ENCODE assay signal across 17 cellular contexts in the genomic region with DNA sequence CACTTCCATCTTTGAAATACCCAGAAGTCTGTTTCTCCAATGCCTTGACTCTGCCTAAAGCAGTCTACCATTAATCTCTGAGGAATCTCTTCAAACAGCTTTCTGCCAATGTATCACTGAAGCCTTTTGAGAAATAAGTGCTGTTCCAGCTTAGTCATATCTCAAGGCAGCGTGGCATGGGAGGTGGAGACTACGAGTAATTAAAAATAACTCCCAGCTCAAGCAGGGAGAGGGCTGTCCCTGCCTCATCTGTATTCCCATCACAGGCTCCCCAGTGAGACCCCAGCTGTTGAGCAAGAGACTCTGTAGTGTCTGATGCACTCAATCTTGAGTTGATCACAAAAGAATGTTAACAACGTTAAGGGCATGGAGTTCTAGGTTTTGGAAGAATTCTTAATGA.
DNase-seq lines count a peak whose midpoint lies in the region; ATAC-seq and TF ChIP-seq lines count a peak whose summit lies in the region.
"Had no signal": no experiment of that assay in that cellular context is flagged by ENCODE, and none has a peak within 500 bp of the region (broad histone marks: within the 10 kb centered on the region; RNA-seq: fewer than 3 reads in every experiment).

No MANE protein-coding gene starts in this region.

- 45 to 54% methylated on average over 3 of the region's 3 CpGs for WGBS in testis, 2 donors

- H3K4me3 ChIP-seq in AG10803 (ENCODE audit: low read length) (no peak overlapping the region), epithelial cell of proximal tubule (ENCODE audit: low read depth, low read length) (no peak overlapping the region), testis (no peak overlapping the region)
- H3K4me3 ChIP-seq: colonic mucosa, tibial artery had no signal

- no peak for ATAC-seq in activated T-helper 17 cell treated with anti-CD3 and anti-CD28 coated beads, Interleukin-2, amount 50 U/mL, for 72 hours (replicated peaks)

- DNase-seq in AG10803 (ENCODE audit: low read depth) (peak; percentile 56), NCI-H2171 treated with DMSO at 0.1 percent for 48 hours (lab: John Stamatoyannopoulos, UW) (peak; percentile 68), epithelial cell of proximal tubule (ENCODE audit: low read depth) (peak; percentile 35), neural crest cell (ENCODE audit: low read depth, low spot score) (no peak), NCI-H146 treated with DMSO at 0.1 percent for 48 hours (lab: John Stamatoyannopoulos, UW; ENCODE audit: unreplicated experiment) (no peak), testis (no peak), CD14-positive monocyte (ENCODE audit: low spot score) (no peak)
- DNase-seq: activated CD4-positive, CD25-positive, alpha-beta regulatory T cell; activated CD8-positive, alpha-beta memory T cell treated with anti-CD3 and anti-CD28 coated beads, Interleukin-2, amount 50 U/mL, for 4 hours; BE2C; colonic mucosa; mesendoderm; stimulated activated CD8-positive, alpha-beta memory T cell treated with anti-CD3 and anti-CD28 coated beads, Interleukin-4, amount 100 ng/mL, for 48 hours; tibial artery had no signal

- H3K36me3 Mint-ChIP-seq in neural crest cell (ENCODE audit: low read depth) = no peaks in the 10 kb centered on the region
- H3K36me3 Mint-ChIP-seq in activated T-helper 17 cell treated with anti-CD3 and anti-CD28 coated beads, Interleukin-2, amount 50 U/mL, for 72 hours (ENCODE audit: low read depth) = no peaks in the 10 kb centered on the region
- no peaks in the 10 kb centered on the region for H3K36me3 Mint-ChIP-seq in CD14-positive monocyte
- H3K36me3 Mint-ChIP-seq: activated naive CD8-positive, alpha-beta T cell had no signal

- H3K4me3 Mint-ChIP-seq in neural crest cell (no peak overlapping the region), CD14-positive monocyte (no peak overlapping the region)
- no peak overlapping the region for H3K4me3 Mint-ChIP-seq in activated T-helper 17 cell treated with anti-CD3 and anti-CD28 coated beads, Interleukin-2, amount 50 U/mL, for 72 hours
- H3K4me3 Mint-ChIP-seq: activated naive CD8-positive, alpha-beta T cell had no signal

- no peaks in the 10 kb centered on the region for H3K36me3 ChIP-seq in testis (ENCODE audit: low read depth, missing control alignments)
- H3K36me3 ChIP-seq: BE2C, colonic mucosa, tibial artery had no signal

- no peaks in the 10 kb centered on the region for H3K4me1 ChIP-seq in testis
- H3K4me1 ChIP-seq: BE2C, colonic mucosa, parathyroid adenoma, tibial artery had no signal

- intact Hi-C loops in testis (cut with DNase I; ENCODE audit: low total_unique reads) = no loop called here
- intact Hi-C loops in CD14-positive monocyte (cut with micrococcal nuclease) = no loop called here

- H3K27me3 ChIP-seq in testis = no peaks in the 10 kb centered on the region
- H3K27me3 ChIP-seq: BE2C, colonic mucosa, tibial artery had no signal

- TF ChIP-seq CTCF in AG10803 (conservative IDR thresholded peaks at IDR 0.05; ENCODE audit: low read length) = no peak
- TF ChIP-seq CTCF in epithelial cell of proximal tubule (conservative IDR thresholded peaks at IDR 0.05; ENCODE audit: low read depth, low read length) = no peak
- no peak for TF ChIP-seq CTCF in neural crest cell (conservative IDR thresholded peaks at IDR 0.05)
- no peak for TF ChIP-seq CTCF in testis (IDR thresholded peaks at IDR 0.05)
- no peak for TF ChIP-seq CTCF in CD14-positive monocyte (IDR thresholded peaks at IDR 0.05)

- H3K4me1 Mint-ChIP-seq in neural crest cell = peaks cover 12% of the 10 kb centered on the region
- no peaks in the 10 kb centered on the region for H3K4me1 Mint-ChIP-seq in activated T-helper 17 cell treated with anti-CD3 and anti-CD28 coated beads, Interleukin-2, amount 50 U/mL, for 72 hours
- H3K4me1 Mint-ChIP-seq in CD14-positive monocyte = no peaks in the 10 kb centered on the region

- H3K9me3 Mint-ChIP-seq in neural crest cell (no peaks in the 10 kb centered on the region), CD14-positive monocyte (peaks cover 0 to 8% (median 3%) of the 10 kb centered on the region in 7 donors)
- H3K9me3 Mint-ChIP-seq in activated T-helper 17 cell treated with anti-CD3 and anti-CD28 coated beads, Interleukin-2, amount 50 U/mL, for 72 hours = peaks cover 3% of the 10 kb centered on the region

- no peak for TF ChIP-seq POLR2A in testis (IDR thresholded peaks at IDR 0.05)

- H3K9me3 ChIP-seq in testis = no peaks in the 10 kb centered on the region
- H3K9me3 ChIP-seq: BE2C, colonic mucosa, tibial artery had no signal

- H3K27ac Mint-ChIP-seq in neural crest cell (ENCODE audit: unreplicated experiment) = peak overlapping the region; percentile 43
- H3K27ac Mint-ChIP-seq in activated T-helper 17 cell treated with anti-CD3 and anti-CD28 coated beads, Interleukin-2, amount 50 U/mL, for 72 hours = no peak overlapping the region
- H3K27ac Mint-ChIP-seq in CD14-positive monocyte = peak overlapping the region in 1 of 7 donors; percentile 15
- H3K27ac Mint-ChIP-seq: activated naive CD8-positive, alpha-beta T cell had no signal

- H3K27ac ChIP-seq in testis = no peak overlapping the region
- H3K27ac ChIP-seq: colonic mucosa, parathyroid adenoma, tibial artery had no signal

- no peaks in the 10 kb centered on the region for H3K27me3 Mint-ChIP-seq in neural crest cell (ENCODE audit: low read depth)
- H3K27me3 Mint-ChIP-seq in activated T-helper 17 cell treated with anti-CD3 and anti-CD28 coated beads, Interleukin-2, amount 50 U/mL, for 72 hours = no peaks in the 10 kb centered on the region
- H3K27me3 Mint-ChIP-seq in CD14-positive monocyte (ENCODE audit: low read depth in 3 of 3) = peaks cover 2 to 3% (median 2%) of the 10 kb centered on the region in 3 donors

Comparison
In these comparisons a context has a peak if more than half of its experiments do, and no peak if none do; other contexts are left out.
1. DNase-seq: peak in AG10803 (single experiment), NCI-H2171 treated with DMSO at 0.1 percent for 48 hours (single experiment) and epithelial cell of proximal tubule (single experiment); none in neural crest cell (single experiment), NCI-H146 treated with DMSO at 0.1 percent for 48 hours (single experiment), testis (single experiment) and CD14-positive monocyte (single experiment).